ENCODE assay signal across 7 cellular contexts in the genomic region with DNA sequence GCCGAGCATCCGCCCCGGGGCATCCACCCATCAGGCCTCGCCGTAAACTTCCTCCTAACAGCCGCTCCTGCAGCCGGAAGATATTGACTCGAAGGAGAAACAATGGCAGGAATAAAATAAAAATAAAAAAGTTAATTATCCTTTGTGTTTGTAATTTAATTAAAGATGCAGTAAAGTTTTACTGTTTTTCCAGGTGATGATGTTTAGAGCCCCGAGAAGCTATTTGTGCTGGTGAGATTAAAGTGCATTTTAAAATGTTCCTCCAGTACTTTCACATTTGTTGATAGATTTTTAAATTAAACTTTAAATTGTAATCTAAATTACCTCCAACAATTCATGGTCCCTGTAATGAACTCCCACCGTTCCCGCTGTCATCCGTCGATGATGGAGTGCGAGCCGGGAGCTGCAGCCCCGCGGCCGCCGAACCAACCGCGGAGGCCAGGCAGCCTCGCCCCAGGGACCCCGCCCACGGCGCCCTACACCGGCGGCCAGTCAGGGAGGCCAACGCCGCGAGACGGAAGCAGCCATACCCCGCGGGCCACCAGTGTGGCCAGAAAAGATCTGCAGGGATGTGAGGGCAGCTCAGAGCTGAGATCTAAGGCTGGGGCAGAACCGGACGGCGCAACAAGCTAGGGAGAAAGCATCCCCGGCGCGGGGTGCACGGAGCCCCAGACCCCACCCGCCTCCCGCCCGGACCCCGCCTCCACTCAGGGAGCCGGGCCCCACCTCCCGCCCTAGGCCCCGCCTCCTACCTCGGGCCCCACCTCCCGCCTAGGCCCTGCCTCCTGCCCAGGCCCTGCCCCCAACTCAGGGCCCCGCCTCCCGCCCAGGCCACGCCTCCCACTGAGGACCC.
DNase-seq lines count a peak whose midpoint lies in the region; ATAC-seq, FAIRE-seq and TF ChIP-seq lines count a peak whose summit lies in the region.

No MANE protein-coding gene starts in this region.

- H3K4me1 ChIP-seq in SK-N-SH (ENCODE audit: control insufficient read depth in 1 of 2, insufficient read depth in 2 of 2, low read depth in 1 of 2, low read length in 1 of 2) (peaks cover 0 to 11% of the 10 kb centered on the region in 2 experiments; a peak in 1 of 4 replicates), prostate gland (replicated peaks) (peaks cover 6% of the 10 kb centered on the region)

- H3K4me1 Mint-ChIP-seq in activated naive CD4-positive, alpha-beta T cell treated with anti-CD3 and anti-CD28 coated beads, Interleukin-2, amount 50 U/mL, for 24 hours: peaks cover 8% of the 10 kb centered on the region

- peak overlapping the region; percentile 63 for H3K9ac ChIP-seq in SK-N-SH

- peak overlapping the region; percentile 84 for H2AFZ ChIP-seq in SK-N-SH (ENCODE audit: low read depth)

- H3K4me3 Mint-ChIP-seq in activated naive CD4-positive, alpha-beta T cell treated with anti-CD3 and anti-CD28 coated beads, Interleukin-2, amount 50 U/mL, for 24 hours: peak overlapping the region; percentile 64

- TF ChIP-seq CTCF in SK-N-SH (IDR thresholded peaks at IDR 0.05) (no peak), prostate gland (IDR thresholded peaks at IDR 0.05) (no peak)

- no peaks in the 10 kb centered on the region for H3K79me2 ChIP-seq in SK-N-SH (ENCODE audit: insufficient read depth)

- POLR2A ChIA-PET in SK-N-SH (lab: Yijun Ruan, JAX): no interaction called here

- peaks cover 16% of the 10 kb centered on the region for H3F3A ChIP-seq in SK-N-SH (replicated peaks; ENCODE audit: insufficient read depth)

- no peak for TF ChIP-seq RAD21 in SK-N-SH (IDR thresholded peaks at IDR 0.05; ENCODE audit: low read length)

- H4K20me1 ChIP-seq in SK-N-SH (ENCODE audit: insufficient read depth): no peaks in the 10 kb centered on the region

- peak overlapping the region; percentile 97 for H3K4me2 ChIP-seq in SK-N-SH

- no peaks in the 10 kb centered on the region for H3K36me3 Mint-ChIP-seq in activated naive CD4-positive, alpha-beta T cell treated with anti-CD3 and anti-CD28 coated beads, Interleukin-2, amount 50 U/mL, for 24 hours

- H3K4me3 ChIP-seq in SK-N-SH (ENCODE audit: low read depth in 2 of 2, low read length in 1 of 2) (peak overlapping the region; percentile 41 to 70), prostate gland (peak overlapping the region; percentile 37 to 45)

- TF ChIP-seq EP300 in SK-N-SH (IDR thresholded peaks at IDR 0.05; ENCODE audit: borderline replicate concordance in 1 of 2, low read depth in 1 of 2, low read length in 1 of 2): no peak

- no peaks in the 10 kb centered on the region for H3K27me3 Mint-ChIP-seq in activated naive CD4-positive, alpha-beta T cell treated with anti-CD3 and anti-CD28 coated beads, Interleukin-2, amount 50 U/mL, for 24 hours

- no peaks in the 10 kb centered on the region for H3K36me3 ChIP-seq in SK-N-SH (replicated peaks in 1 of 2; ENCODE audit: control insufficient read depth in 1 of 2, insufficient read depth in 2 of 2, low read length in 1 of 2)
- H3K36me3 ChIP-seq in prostate gland: no peaks in the 10 kb centered on the region

- TF ChIP-seq POLR2A in GM18505 (IDR thresholded peaks at IDR 0.05; ENCODE audit: borderline replicate concordance, extremely low read depth, insufficient read depth, insufficient read length): no peak
- TF ChIP-seq POLR2A in prostate gland (IDR thresholded peaks at IDR 0.05): peak; percentile 52

- 2% methylated on average over 24 of the region's 52 CpGs for WGBS in SK-N-SH (ENCODE audit: low lambda C conversion rate)
- 4% methylated on average over 37 of the region's 52 CpGs for WGBS in prostate gland

- H3K9me3 ChIP-seq in SK-N-SH (no peaks in the 10 kb centered on the region), prostate gland (no peaks in the 10 kb centered on the region)

- no peaks in the 10 kb centered on the region for H3K9me2 ChIP-seq in SK-N-SH

- no peaks in the 10 kb centered on the region for H3K9me3 Mint-ChIP-seq in activated naive CD4-positive, alpha-beta T cell treated with anti-CD3 and anti-CD28 coated beads, Interleukin-2, amount 50 U/mL, for 24 hours

- CTCF ChIA-PET in SK-N-SH (lab: Yijun Ruan, JAX): interaction anchor here (0.8 to 1.4 kb wide), 6 partner anchors 13 to 224 kb away, joined by 3 to 4 read pairs (median 3); no protein-coding TSS in a partner anchor

- no peaks in the 10 kb centered on the region for H3K27me3 ChIP-seq in SK-N-SH (ENCODE audit: insufficient read depth)
- H3K27me3 ChIP-seq in prostate gland (replicated peaks; ENCODE audit: insufficient read depth): no peaks in the 10 kb centered on the region

- intact Hi-C loops in cardiac septum (cut with DNase I) (no loop called here), prostate gland (cut with DNase I) (no loop called here)

- H3K27ac ChIP-seq in SK-N-SH (ENCODE audit: low read depth in 2 of 2, low read length in 1 of 2) (peak overlapping the region in 1 of 2 experiments; percentile 22; a peak in 1 of 4 replicates), prostate gland (peak overlapping the region; percentile 42 to 61)

- DNase-seq in SK-N-SH (peak; percentile 90), cardiac septum (ENCODE audit: low spot score) (peak; percentile 83), prostate gland (ENCODE audit: low spot score) (peak; percentile 64), urothelium cell line (ENCODE audit: low spot score) (peak; percentile 87)

- FAIRE-seq in urothelium cell line (lab: Jason Lieb, UNC): no peak

- H3K27ac Mint-ChIP-seq in activated naive CD4-positive, alpha-beta T cell treated with anti-CD3 and anti-CD28 coated beads, Interleukin-2, amount 50 U/mL, for 24 hours: no peak overlapping the region

- ATAC-seq in GM18505 (IDR thresholded peaks at IDR 0.05; ENCODE audit: unreplicated experiment): peak; percentile 46
- peak; percentile 50 for ATAC-seq in HG03521 (IDR thresholded peaks at IDR 0.05; ENCODE audit: unreplicated experiment)

TF ChIP-seq in SK-N-SH, 30 proteins besides CTCF, POLR2A, EP300 and RAD21:
- TF ChIP-seq GATA2 (CRISPR knock-in tag; IDR thresholded peaks at IDR 0.05): no peak
- no peak for TF ChIP-seq POLR2AphosphoS5 (IDR thresholded peaks at IDR 0.05; ENCODE audit: low read depth, low read length)
- TF ChIP-seq, protein P1, sequence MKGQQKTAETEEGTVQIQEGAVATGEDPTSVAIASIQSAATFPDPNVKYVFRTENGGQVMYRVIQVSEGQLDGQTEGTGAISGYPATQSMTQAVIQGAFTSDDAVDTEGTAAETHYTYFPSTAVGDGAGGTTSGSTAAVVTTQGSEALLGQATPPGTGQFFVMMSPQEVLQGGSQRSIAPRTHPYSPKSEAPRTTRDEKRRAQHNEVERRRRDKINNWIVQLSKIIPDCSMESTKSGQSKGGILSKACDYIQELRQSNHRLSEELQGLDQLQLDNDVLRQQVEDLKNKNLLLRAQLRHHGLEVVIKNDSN (IDR thresholded peaks at IDR 0.05; ENCODE audit: borderline replicate concordance, low read depth): no peak
- TF ChIP-seq JUND (IDR thresholded peaks at IDR 0.05): no peak
- no peak for TF ChIP-seq FOSL2 (IDR thresholded peaks at IDR 0.05; ENCODE audit: borderline replicate concordance, low read depth)
- no peak for TF ChIP-seq NRF1 (IDR thresholded peaks at IDR 0.05; ENCODE audit: low read depth, low read length)
- no peak for TF ChIP-seq FOXJ3 (CRISPR knock-in tag; IDR thresholded peaks at IDR 0.05)
- TF ChIP-seq, protein P2, sequence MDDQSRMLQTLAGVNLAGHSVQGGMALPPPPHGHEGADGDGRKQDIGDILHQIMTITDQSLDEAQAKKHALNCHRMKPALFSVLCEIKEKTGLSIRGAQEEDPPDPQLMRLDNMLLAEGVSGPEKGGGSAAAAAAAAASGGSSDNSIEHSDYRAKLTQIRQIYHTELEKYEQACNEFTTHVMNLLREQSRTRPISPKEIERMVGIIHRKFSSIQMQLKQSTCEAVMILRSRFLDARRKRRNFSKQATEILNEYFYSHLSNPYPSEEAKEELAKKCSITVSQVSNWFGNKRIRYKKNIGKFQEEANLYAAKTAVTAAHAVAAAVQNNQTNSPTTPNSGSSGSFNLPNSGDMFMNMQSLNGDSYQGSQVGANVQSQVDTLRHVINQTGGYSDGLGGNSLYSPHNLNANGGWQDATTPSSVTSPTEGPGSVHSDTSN (IDR thresholded peaks at IDR 0.05): no peak
- no peak for TF ChIP-seq ELF1 (IDR thresholded peaks at IDR 0.05)
- no peak for TF ChIP-seq EZH2phosphoT487 (IDR thresholded peaks at IDR 0.05; ENCODE audit: borderline replicate concordance, low read depth)
- TF ChIP-seq RFX5 (IDR thresholded peaks at IDR 0.05; ENCODE audit: low read length): no peak
- TF ChIP-seq SMC3 (IDR thresholded peaks at IDR 0.05; ENCODE audit: low read depth, low read length): no peak
- no peak for TF ChIP-seq MEF2A (IDR thresholded peaks at IDR 0.05; ENCODE audit: borderline replicate concordance, low read depth)
- no peak for TF ChIP-seq RXRA (IDR thresholded peaks at IDR 0.05; ENCODE audit: borderline replicate concordance, low read depth)
- TF ChIP-seq, protein P3, sequence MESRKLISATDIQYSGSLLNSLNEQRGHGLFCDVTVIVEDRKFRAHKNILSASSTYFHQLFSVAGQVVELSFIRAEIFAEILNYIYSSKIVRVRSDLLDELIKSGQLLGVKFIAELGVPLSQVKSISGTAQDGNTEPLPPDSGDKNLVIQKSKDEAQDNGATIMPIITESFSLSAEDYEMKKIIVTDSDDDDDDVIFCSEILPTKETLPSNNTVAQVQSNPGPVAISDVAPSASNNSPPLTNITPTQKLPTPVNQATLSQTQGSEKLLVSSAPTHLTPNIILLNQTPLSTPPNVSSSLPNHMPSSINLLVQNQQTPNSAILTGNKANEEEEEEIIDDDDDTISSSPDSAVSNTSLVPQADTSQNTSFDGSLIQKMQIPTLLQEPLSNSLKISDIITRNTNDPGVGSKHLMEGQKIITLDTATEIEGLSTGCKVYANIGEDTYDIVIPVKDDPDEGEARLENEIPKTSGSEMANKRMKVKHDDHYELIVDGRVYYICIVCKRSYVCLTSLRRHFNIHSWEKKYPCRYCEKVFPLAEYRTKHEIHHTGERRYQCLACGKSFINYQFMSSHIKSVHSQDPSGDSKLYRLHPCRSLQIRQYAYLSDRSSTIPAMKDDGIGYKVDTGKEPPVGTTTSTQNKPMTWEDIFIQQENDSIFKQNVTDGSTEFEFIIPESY (IDR thresholded peaks at IDR 0.05; ENCODE audit: borderline replicate concordance, low read depth): no peak
- TF ChIP-seq TAF1 (IDR thresholded peaks at IDR 0.05; ENCODE audit: borderline replicate concordance, low read depth, low read length): no peak
- no peak for TF ChIP-seq RCOR1 (IDR thresholded peaks at IDR 0.05; ENCODE audit: low read length)
- TF ChIP-seq SIN3A (IDR thresholded peaks at IDR 0.05; ENCODE audit: borderline replicate concordance, low read depth, low read length): no peak
- no peak for TF ChIP-seq NFIC (IDR thresholded peaks at IDR 0.05; ENCODE audit: borderline replicate concordance)
